Comparison of ENCODE assay signal across 21 cellular contexts in genomic region chr12:82203076-82203475, GRCh38.
"Had no signal": no experiment of that assay in that cellular context is flagged by ENCODE, and none has a peak within 500 bp of the region (broad histone marks: within the 10 kb centered on the region; RNA-seq: fewer than 3 reads in every experiment).

No MANE protein-coding gene starts in this region.

- FAIRE-seq: islet of Langerhans, kidney, pancreas had no signal

- H3K36me3 ChIP-seq: left ventricle myocardium inferior, pancreas, right atrium auricular region, right lobe of liver, spleen, tibial nerve had no signal

- H3K27me3 ChIP-seq: pancreas, right atrium auricular region, right lobe of liver, spleen, tibial nerve, uterus had no signal

- DNase-seq: hypothalamus; immature natural killer cell; kidney; left ventricle myocardium inferior; mesendoderm; naive thymus-derived CD4-positive, alpha-beta T cell; nucleus accumbens; pancreas; psoas muscle; right lobe of liver; spleen; stimulated activated CD4-positive, alpha-beta T cell treated with anti-CD3 and anti-CD28 coated beads, Interleukin-4, amount 100 ng/mL, for 24 hours; stimulated activated naive CD4-positive, alpha-beta T cell treated with Interleukin-2 at 50 U/mL for 16 hours; stimulated activated naive CD8-positive, alpha-beta T cell treated with anti-CD3 and anti-CD28 coated beads, Interleukin-15, amount 100 ng/mL, for 72 hours; substantia nigra; uterus had no signal

- H3K27ac ChIP-seq: left ventricle myocardium inferior, pancreas, psoas muscle, right atrium auricular region, right lobe of liver, spleen, tibial nerve, uterus had no signal

- H3K4me3 ChIP-seq: left ventricle myocardium inferior, lung, mucosa of descending colon, pancreas, psoas muscle, right atrium auricular region, right lobe of liver, spleen, tibial nerve, uterus had no signal
